ENCODE assay signal across 3 cellular contexts in the genomic region with DNA sequence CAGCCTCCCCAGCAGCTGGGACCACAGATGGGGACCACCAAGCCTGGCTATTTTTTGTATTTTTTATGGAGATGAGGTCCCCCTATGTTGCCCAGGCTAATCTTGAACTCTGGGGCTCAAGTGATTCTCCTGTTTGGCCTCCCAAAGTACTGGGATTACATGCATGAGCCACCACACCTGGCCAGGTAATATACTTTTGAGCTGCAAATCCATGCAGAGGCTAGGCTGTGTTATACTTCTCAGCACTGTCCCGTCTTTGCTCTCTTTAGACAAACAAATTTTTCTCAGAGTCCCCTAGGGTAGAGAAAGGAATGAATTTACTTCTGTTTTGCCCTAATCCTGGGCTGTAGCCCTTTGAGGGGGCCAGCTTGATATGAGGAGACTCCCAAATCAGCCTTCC.
"Had no signal": no experiment of that assay in that cellular context is flagged by ENCODE, and none has a peak within 500 bp of the region (broad histone marks: within the 10 kb centered on the region; RNA-seq: fewer than 3 reads in every experiment).

No MANE protein-coding gene starts in this region.

- H3K4me3 ChIP-seq: GM12878 had no signal

- DNase-seq: GDM1, GF-D8 had no signal

- ATAC-seq: GM12878 had no signal
